ENCODE assay signal across 35 cellular contexts in genomic region chrX:142593470-142593869, GRCh38.
"Had no signal": no experiment of that assay in that cellular context is flagged by ENCODE, and none has a peak within 500 bp of the region (broad histone marks: within the 10 kb centered on the region; RNA-seq: fewer than 3 reads in every experiment).

No MANE protein-coding gene starts in this region.

- H3K36me3 ChIP-seq: MG63, SJCRH30 had no signal

- ATAC-seq: Panc1, Right ventricle myocardium inferior had no signal

- H2AFZ ChIP-seq: PC-9 had no signal

- H3K27me3 ChIP-seq: MG63, SJCRH30 had no signal

- DNase-seq: Kasumi-1; MG63; NCI-H1048; NCI-H1092 treated with DMSO at 0.1 percent for 48 hours; NCI-H1105 treated with DMSO at 0.1 percent for 48 hours; NCI-H1417; NCI-H1436; NCI-H146; NCI-H1694; NCI-H187; NCI-H1930; NCI-H2029 treated with DMSO at 0.1 percent for 48 hours; NCI-H2081 treated with DMSO at 0.1 percent for 48 hours; NCI-H2107; NCI-H2171; NCI-H226; NCI-H446 treated with DMSO at 0.1 percent for 48 hours; NCI-H510A; NCI-H524; NCI-H526; NCI-H69; NCI-H748 treated with DMSO at 0.1 percent for 48 hours; NCI-H82; NK-92 treated with Interleukin-12 subunit alpha and Interleukin-12 subunit beta, amount 100 ng/mL, for 24 hours; OCI-M1; PC-9; SHP77; SIG-M5; SJCRH30; SW 1271; T-helper 1 cell had no signal

- H3K27ac ChIP-seq: PC-9, RWPE1, SJCRH30, SK-N-MC had no signal

- H3K4me2 ChIP-seq: PC-9 had no signal

- H3K9me3 ChIP-seq: MG63, SJCRH30 had no signal

- H3K4me3 ChIP-seq: MG63, PC-9, SJCRH30, SK-N-MC had no signal

- H3K4me1 ChIP-seq: SJCRH30 had no signal
